In the genomic region with DNA sequence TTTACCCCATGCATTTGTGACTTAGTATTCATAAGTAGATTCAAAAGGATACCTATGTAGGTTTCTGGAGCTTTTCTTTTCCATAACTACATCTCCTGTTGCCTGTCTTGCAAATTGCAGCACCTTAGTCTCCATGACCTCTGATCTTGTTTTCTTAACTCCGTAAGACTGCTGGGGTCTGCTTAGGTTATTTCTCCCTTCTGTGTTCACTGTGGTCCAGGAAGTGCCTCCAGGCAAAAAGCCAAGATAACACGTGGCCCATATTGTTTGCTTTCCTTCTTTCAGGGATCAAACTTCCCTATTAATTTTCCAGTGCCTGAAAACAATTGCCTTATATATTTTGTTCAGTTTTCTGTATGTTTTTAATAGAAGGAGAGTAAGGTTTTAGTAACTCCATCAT, we compare ENCODE assay signal across 16 cellular contexts.
A peak's percentile ranks its signal among the peaks of the same experiment; 100 is the strongest.
DNase-seq lines count a peak whose midpoint lies in the region; ATAC-seq and TF ChIP-seq lines count a peak whose summit lies in the region.
"Had no signal": no experiment of that assay in that cellular context is flagged by ENCODE, and none has a peak within 500 bp of the region (broad histone marks: within the 10 kb centered on the region; RNA-seq: fewer than 3 reads in every experiment).

No MANE protein-coding gene starts in this region.

- H3K36me3 ChIP-seq in cardiac muscle cell: peaks cover 10% of the 10 kb centered on the region
- H3K36me3 ChIP-seq in breast epithelium: no peaks in the 10 kb centered on the region
- H3K36me3 ChIP-seq: spleen had no signal

- DNase-seq in cardiac muscle cell (ENCODE audit: low read depth in 1 of 2, low spot score in 1 of 2): peak; percentile 6 to 26
- no peak for DNase-seq in cardiac septum (ENCODE audit: low spot score)
- peak; percentile 65 for DNase-seq in NCI-H748 (lab: John Stamatoyannopoulos, UW; ENCODE audit: unreplicated experiment)
- no peak for DNase-seq in left lobe of liver (ENCODE audit: low spot score)
- no peak for DNase-seq in breast epithelium (ENCODE audit: low spot score in 2 of 2)
- DNase-seq in effector CD4-positive, alpha-beta T cell: no peak
- DNase-seq in superior temporal gyrus (ENCODE audit: extremely low spot score): no peak
- DNase-seq: activated CD4-positive, CD25-positive, alpha-beta regulatory T cell; activated CD8-positive, alpha-beta memory T cell treated with anti-CD3 and anti-CD28 coated beads, Interleukin-2, amount 10 ng/mL, durations not matched to agents 7 days and 5 days; aorta; KG1; spleen had no signal

- ATAC-seq in left lobe of liver (peak; percentile 38), GM18502 (IDR thresholded peaks at IDR 0.05; ENCODE audit: poor library complexity, unreplicated experiment) (no peak)
- ATAC-seq: activated CD8-positive, alpha-beta memory T cell treated with anti-CD3 and anti-CD28 coated beads, Interleukin-2, amount 10 ng/mL, durations not matched to agents 7 days and 5 days; mucosa of descending colon; stimulated activated memory B cell treated with anti-CD40 and anti-IgM and Interleukin-4, amounts not matched to agents 10 μg/mL and 1 μg/mL and 100 μg/mL, for 72 hours had no signal

- H3K27me3 ChIP-seq in cardiac muscle cell (no peaks in the 10 kb centered on the region), breast epithelium (no peaks in the 10 kb centered on the region)
- H3K27me3 ChIP-seq: spleen had no signal

- no peaks in the 10 kb centered on the region for H3K9me3 ChIP-seq in cardiac muscle cell (ENCODE audit: low read depth)
- no peaks in the 10 kb centered on the region for H3K9me3 ChIP-seq in breast epithelium
- H3K9me3 ChIP-seq: mucosa of descending colon, spleen had no signal

- H3K4me1 ChIP-seq in cardiac muscle cell (ENCODE audit: low read depth): peaks cover 9% of the 10 kb centered on the region
- H3K4me1 ChIP-seq in breast epithelium: no peaks in the 10 kb centered on the region
- H3K4me1 ChIP-seq: spleen had no signal

- intact Hi-C loops in cardiac septum (cut with DNase I): no loop called here
- intact Hi-C loops in breast epithelium (cut with DNase I; ENCODE audit: low total_unique reads): no loop called here

- H3K4me3 ChIP-seq in cardiac muscle cell (no peak overlapping the region), breast epithelium (no peak overlapping the region)
- H3K4me3 ChIP-seq: mucosa of descending colon, spleen had no signal

- H3K27ac ChIP-seq in cardiac muscle cell (no peak overlapping the region), breast epithelium (no peak overlapping the region)
- H3K27ac ChIP-seq: RWPE1, spleen had no signal

- no peak for TF ChIP-seq CTCF in cardiac muscle cell (IDR thresholded peaks at IDR 0.05; ENCODE audit: low read depth, low read length)
- TF ChIP-seq CTCF in breast epithelium (IDR thresholded peaks at IDR 0.05): no peak

- TF ChIP-seq POLR2A in breast epithelium (IDR thresholded peaks at IDR 0.05): no peak

Comparison
In these comparisons a context has a peak if more than half of its experiments do, and no peak if none do; other contexts are left out.
1. DNase-seq: peak in cardiac muscle cell (2 of 2) and NCI-H748 (single experiment); none in cardiac septum (single experiment), left lobe of liver (single experiment), breast epithelium (0 of 2), effector CD4-positive, alpha-beta T cell (single experiment) and superior temporal gyrus (single experiment).